In the genomic region with DNA sequence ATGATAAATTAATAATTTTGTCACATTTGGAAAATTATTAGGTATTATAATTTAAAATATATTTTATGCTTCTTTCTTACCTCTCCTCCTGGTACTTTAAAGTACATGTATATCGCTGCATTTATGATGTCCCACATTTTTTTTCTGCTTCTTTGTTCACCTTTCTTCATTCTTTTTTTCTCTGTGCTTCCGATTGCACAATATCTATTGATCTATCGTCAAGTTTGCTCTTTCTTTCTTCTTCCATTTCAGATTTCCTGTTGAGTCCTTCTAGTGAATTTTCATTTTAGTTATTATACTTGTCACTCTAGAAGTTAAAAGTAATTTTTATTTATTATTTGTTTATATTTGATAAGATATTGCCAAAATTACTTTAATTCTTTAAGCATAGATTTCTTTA, we compare ENCODE assay signal across 34 cellular contexts.
"Had no signal": no experiment of that assay in that cellular context is flagged by ENCODE, and none has a peak within 500 bp of the region (broad histone marks: within the 10 kb centered on the region; RNA-seq: fewer than 3 reads in every experiment).

No MANE protein-coding gene starts in this region.

- H3K27me3 ChIP-seq: adrenal gland, body of pancreas, brain microvascular endothelial cell, breast epithelium had no signal

- H3K4me3 ChIP-seq: adrenal gland, body of pancreas, breast epithelium had no signal

- H3K9me3 Mint-ChIP-seq: activated naive CD8-positive, alpha-beta T cell treated with anti-CD3 and anti-CD28 coated beads for 36 hours; activated T-cell treated with anti-CD3 and anti-CD28 coated beads, Interleukin-2, amount 50 U/mL, for 4 hours had no signal

- H3K27me3 Mint-ChIP-seq: activated B cell treated with CpG ODN at 0.5 μM for 24 hours; activated CD4-positive, alpha-beta memory T cell treated with anti-CD3 and anti-CD28 coated beads for 36 hours; activated CD4-positive, alpha-beta T cell treated with anti-CD3 and anti-CD28 coated beads, Interleukin-2, amount 10 ng/mL, durations not matched to agents 24 days and 14 days; activated CD8-positive, alpha-beta T cell treated with anti-CD3 and anti-CD28 coated beads for 36 hours; activated naive CD8-positive, alpha-beta T cell treated with anti-CD3 and anti-CD28 coated beads for 36 hours; activated T-helper 17 cell treated with anti-CD3 and anti-CD28 coated beads, Interleukin-2, amount 50 U/mL, for 72 hours had no signal

- H3K27ac ChIP-seq: adrenal gland, body of pancreas, brain microvascular endothelial cell, breast epithelium, VCaP had no signal

- H3K36me3 ChIP-seq: adrenal gland, brain microvascular endothelial cell, breast epithelium had no signal

- H3K4me3 Mint-ChIP-seq: activated B cell treated with CpG ODN at 0.5 μM for 24 hours; activated CD4-positive, alpha-beta memory T cell treated with anti-CD3 and anti-CD28 coated beads for 36 hours; activated CD4-positive, alpha-beta T cell treated with anti-CD3 and anti-CD28 coated beads, Interleukin-2, amount 10 ng/mL, durations not matched to agents 24 days and 14 days; activated CD8-positive, alpha-beta T cell treated with anti-CD3 and anti-CD28 coated beads for 36 hours; activated naive CD4-positive, alpha-beta T cell treated with anti-CD3 and anti-CD28 coated beads for 36 hours; activated naive CD8-positive, alpha-beta T cell treated with anti-CD3 and anti-CD28 coated beads for 36 hours; activated T-cell treated with anti-CD3 and anti-CD28 coated beads, Interleukin-2, amount 50 U/mL, for 4 hours; activated T-cell treated with anti-CD3 and anti-CD28 coated beads, Interleukin-2, amount 50 U/mL, for 72 hours; activated T-helper 1 cell treated with anti-CD3 and anti-CD28 coated beads, Interleukin-12 subunit alpha, Interleukin-12 subunit beta, Interleukin-2, Interleukin-4 antibody, amounts not matched to agents 30 ng/mL and 10 ng/mL and 1 ng/mL, durations not matched to agents 14 hours and 24 hours and 36 hours; activated T-helper 17 cell treated with anti-CD3 and anti-CD28 coated beads, Interleukin-2, amount 50 U/mL, for 72 hours; T-helper 1 cell treated with Interleukin-12 subunit alpha and Interleukin-12 subunit beta and Interleukin-4 antibody, amounts not matched to agents 30 μg/mL and 1 μg/mL, for 36 hours; T-helper 2 cell treated with Interferon-gamma antibody and Interleukin-4, amounts not matched to agents 5 μg/mL and 100 μg/mL, for 36 hours had no signal

- H3K9me3 ChIP-seq: adrenal gland, body of pancreas had no signal

- H3K27ac Mint-ChIP-seq: activated B cell treated with CpG ODN at 0.5 μM for 24 hours; activated CD4-positive, alpha-beta memory T cell treated with anti-CD3 and anti-CD28 coated beads for 36 hours; activated CD4-positive, alpha-beta T cell treated with anti-CD3 and anti-CD28 coated beads, Interleukin-2, amount 10 ng/mL, durations not matched to agents 24 days and 14 days; activated CD8-positive, alpha-beta T cell treated with anti-CD3 and anti-CD28 coated beads for 36 hours; activated naive CD4-positive, alpha-beta T cell treated with anti-CD3 and anti-CD28 coated beads for 36 hours; activated naive CD4-positive, alpha-beta T cell treated with anti-CD3 and anti-CD28 coated beads, Interleukin-2, amount 50 U/mL, for 72 hours; activated naive CD8-positive, alpha-beta T cell treated with anti-CD3 and anti-CD28 coated beads for 36 hours; activated T-cell treated with anti-CD3 and anti-CD28 coated beads, Interleukin-2, amount 50 U/mL, for 72 hours; activated T-helper 1 cell treated with anti-CD3 and anti-CD28 coated beads, Interleukin-12 subunit alpha, Interleukin-12 subunit beta, Interleukin-2, Interleukin-4 antibody, amounts not matched to agents 30 ng/mL and 10 ng/mL and 1 ng/mL, durations not matched to agents 14 hours and 24 hours and 36 hours; activated T-helper 17 cell treated with anti-CD3 and anti-CD28 coated beads, Interleukin-2, amount 50 U/mL, for 72 hours; T-helper 1 cell treated with Interleukin-12 subunit alpha and Interleukin-12 subunit beta and Interleukin-4 antibody, amounts not matched to agents 30 μg/mL and 1 μg/mL, for 36 hours; T-helper 2 cell treated with Interferon-gamma antibody and Interleukin-4, amounts not matched to agents 5 μg/mL and 100 μg/mL, for 36 hours had no signal

- H3K4me1 ChIP-seq: adrenal gland, body of pancreas, breast epithelium had no signal

- H3K4me1 Mint-ChIP-seq: activated B cell treated with CpG ODN at 0.5 μM for 24 hours; activated CD4-positive, alpha-beta T cell treated with anti-CD3 and anti-CD28 coated beads, Interleukin-2, amount 10 ng/mL, durations not matched to agents 24 days and 14 days; activated naive CD8-positive, alpha-beta T cell treated with anti-CD3 and anti-CD28 coated beads for 36 hours; activated T-helper 17 cell treated with anti-CD3 and anti-CD28 coated beads, Interleukin-2, amount 50 U/mL, for 72 hours had no signal

- DNase-seq: activated B cell treated with CpG ODN at 0.5 μM for 24 hours; activated CD4-positive, alpha-beta memory T cell treated with anti-CD3 and anti-CD28 coated beads for 36 hours; activated CD4-positive, alpha-beta T cell treated with anti-CD3 and anti-CD28 coated beads for 4 hours; activated CD4-positive, alpha-beta T cell treated with anti-CD3 and anti-CD28 coated beads, Interleukin-2, amount 10 ng/mL, durations not matched to agents 24 days and 14 days; activated CD4-positive, alpha-beta T cell treated with anti-CD3 and anti-CD28 coated beads, Interleukin-2, amount 50 U/mL, for 1 hour; activated CD4-positive, alpha-beta T cell treated with anti-CD3 and anti-CD28 coated beads, Interleukin-2, amount 50 U/mL, for 4 hours; activated CD4-positive, CD25-positive, alpha-beta regulatory T cell treated with anti-CD3 and anti-CD28 coated beads, Interleukin-2, amount 50 U/mL, for 72 hours; activated CD8-positive, alpha-beta memory T cell treated with anti-CD3 and anti-CD28 coated beads, Interleukin-2, amount 50 U/mL, for 4 hours; activated CD8-positive, alpha-beta T cell treated with anti-CD3 and anti-CD28 coated beads for 36 hours; activated effector memory CD4-positive, alpha-beta T cell treated with anti-CD3 and anti-CD28 coated beads, Interleukin-2, amount 50 U/mL, for 16 hours; activated gamma-delta T cell treated with Interleukin-2 at 50 U/mL for 16 hours; activated naive CD4-positive, alpha-beta T cell; activated naive CD4-positive, alpha-beta T cell treated with anti-CD3 and anti-CD28 coated beads for 36 hours; activated naive CD4-positive, alpha-beta T cell treated with anti-CD3 and anti-CD28 coated beads, Interleukin-2, amount 50 U/mL, for 16 hours; activated naive CD8-positive, alpha-beta T cell treated with anti-CD3 and anti-CD28 coated beads for 36 hours; activated T-cell treated with anti-CD3 and anti-CD28 coated beads for 4 hours; activated T-cell treated with anti-CD3 and anti-CD28 coated beads, Interleukin-2, amount 50 U/mL, for 1 hour; activated T-cell treated with anti-CD3 and anti-CD28 coated beads, Interleukin-2, amount 50 U/mL, for 4 hours; activated T-cell treated with anti-CD3 and anti-CD28 coated beads, Interleukin-2, amount 50 U/mL, for 72 hours; adrenal gland; amniotic stem cell; aorta; body of pancreas; brain microvascular endothelial cell; central memory CD4-positive, alpha-beta T cell; T-helper 2 cell; T-helper 9 cell had no signal

- H3K36me3 Mint-ChIP-seq: activated CD4-positive, alpha-beta memory T cell treated with anti-CD3 and anti-CD28 coated beads for 36 hours; activated naive CD4-positive, alpha-beta T cell treated with anti-CD3 and anti-CD28 coated beads, Interleukin-2, amount 50 U/mL, for 72 hours; activated naive CD8-positive, alpha-beta T cell treated with anti-CD3 and anti-CD28 coated beads for 36 hours had no signal

- ATAC-seq: activated CD8-positive, alpha-beta T cell treated with anti-CD3 and anti-CD28 coated beads for 36 hours; activated naive CD4-positive, alpha-beta T cell treated with anti-CD3 and anti-CD28 coated beads, Interleukin-2, amount 50 U/mL, for 72 hours; activated T-cell treated with anti-CD3 and anti-CD28 coated beads, Interleukin-2, amount 50 U/mL, for 4 hours; activated T-cell treated with anti-CD3 and anti-CD28 coated beads, Interleukin-2, amount 50 U/mL, for 72 hours; activated T-helper 17 cell treated with anti-CD3 and anti-CD28 coated beads, Interleukin-2, amount 50 U/mL, for 72 hours; body of pancreas had no signal
